ENCODE assay signal across 5 cellular contexts in the genomic region with DNA sequence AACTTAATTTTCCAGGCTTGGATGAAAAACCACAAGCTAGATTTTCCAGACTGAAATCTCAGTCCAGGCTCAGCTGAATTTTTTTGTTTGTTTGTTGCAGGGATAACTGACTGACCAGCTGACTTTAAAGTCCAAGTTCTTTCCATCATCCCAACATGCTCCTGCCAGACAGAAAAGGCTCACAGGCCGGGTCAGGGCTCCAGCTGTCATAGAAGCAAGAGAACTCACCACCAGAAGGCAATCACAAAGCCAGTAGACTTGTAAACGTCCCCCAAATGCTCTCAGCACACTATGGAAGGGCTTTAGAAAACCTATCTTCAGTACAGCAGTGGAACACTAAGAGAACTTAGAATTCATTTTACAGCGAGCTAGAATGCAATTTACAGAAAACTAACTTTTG. TPM values are rescaled to one million over a fixed set of nuclear protein-coding genes. Genes with fewer than 3 reads are reported as not detected.
"Had no signal": no experiment of that assay in that cellular context is flagged by ENCODE, and none has a peak within 500 bp of the region (broad histone marks: within the 10 kb centered on the region; RNA-seq: fewer than 3 reads in every experiment).

No MANE protein-coding gene starts in this region.

- H3K4me3 ChIP-seq: GM23338 had no signal

- H3K4me1 Mint-ChIP-seq: GM23338, H9 had no signal

- H2AFZ ChIP-seq: GM23338 had no signal

- ATAC-seq: GM23338 had no signal

- H3K27ac Mint-ChIP-seq: GM23338 had no signal

- H3K9me3 Mint-ChIP-seq: GM23338, H9 had no signal

- H3K4me2 ChIP-seq: GM23338 had no signal

- H3K4me3 Mint-ChIP-seq: GM23338, H9 had no signal

- DNase-seq: H9, HCEC 1CT, IMR-90 had no signal

RNA-seq across cellular contexts. Expression of a gene that starts 25.5 kb away (rescaled TPM):
- total RNA-seq: HT-29 had no signal
